ENCODE assay signal across 17 cellular contexts in the genomic region with DNA sequence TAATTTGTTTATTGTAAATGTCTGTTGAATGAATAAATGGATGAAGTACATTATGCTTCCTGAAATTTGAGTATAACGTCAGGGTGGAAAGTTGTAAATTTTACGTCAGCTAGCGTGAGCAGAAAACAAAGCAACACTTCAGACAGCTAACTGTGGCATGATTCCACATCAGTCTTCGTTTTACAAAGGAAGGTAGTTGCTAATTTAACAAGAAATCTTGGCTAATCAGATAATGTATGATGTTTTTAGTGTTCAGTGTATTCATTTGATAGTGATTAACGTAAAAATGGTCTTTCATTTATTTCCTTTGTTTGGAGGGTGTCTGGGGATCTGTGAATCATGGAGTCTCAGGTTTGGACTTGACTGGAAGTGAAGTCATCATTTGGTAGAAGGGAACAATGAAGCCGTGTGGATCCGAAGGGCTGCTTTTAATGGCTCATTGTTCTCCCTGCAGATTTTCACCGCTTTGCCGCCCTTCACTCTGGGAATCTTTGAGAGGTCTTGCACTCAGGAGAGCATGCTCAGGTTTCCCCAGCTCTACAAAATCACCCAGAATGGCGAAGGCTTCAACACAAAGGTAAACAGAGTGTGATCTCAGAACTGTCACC.
DNase-seq lines count a peak whose midpoint lies in the region; FAIRE-seq and TF ChIP-seq lines count a peak whose summit lies in the region.
"Had no signal": no experiment of that assay in that cellular context is flagged by ENCODE, and none has a peak within 500 bp of the region (broad histone marks: within the 10 kb centered on the region; RNA-seq: fewer than 3 reads in every experiment).

No MANE protein-coding gene starts in this region.

- H3K9me2 ChIP-seq in OCI-LY7 (ENCODE audit: insufficient read depth, low read length), result no peaks in the 10 kb centered on the region

- intact Hi-C loops in mammary epithelial cell (cut with micrococcal nuclease), result no loop called here
- intact Hi-C loops in A673 (cut with micrococcal nuclease; ENCODE audit: unreplicated experiment), result no loop called here
- intact Hi-C loops in OCI-LY7 (cut with micrococcal nuclease; ENCODE audit: unreplicated experiment), result no loop called here

- dilution Hi-C loops in mammary epithelial cell (cut with HindIII; ENCODE audit: low sequenced_read_pairs), result no loop called here

- H3K9me3 ChIP-seq in mammary epithelial cell (replicated peaks; ENCODE audit: insufficient read depth, low read length) (no peaks in the 10 kb centered on the region), A673 (ENCODE audit: low read depth, low read length, poor library complexity, severe bottlenecking) (no peaks in the 10 kb centered on the region), OCI-LY7 (ENCODE audit: low read length) (no peaks in the 10 kb centered on the region)

- H3K27me3 ChIP-seq in mammary epithelial cell (ENCODE audit: insufficient read depth, low read length), result no peaks in the 10 kb centered on the region
- no peaks in the 10 kb centered on the region for H3K27me3 ChIP-seq in A673 (replicated peaks; ENCODE audit: insufficient read depth, low read depth, low read length, poor library complexity)
- H3K27me3 ChIP-seq: BLaER1 treated with 17β-estradiol and CSF1 and Interleukin-3, amounts not matched to agents 10 nM and 100 nM had no signal

- H2AFZ ChIP-seq in mammary epithelial cell (ENCODE audit: low read depth, low read length) (peak overlapping the region; percentile 93), OCI-LY7 (ENCODE audit: low read length) (no peak overlapping the region)

- H3K79me2 ChIP-seq in mammary epithelial cell (ENCODE audit: insufficient read depth, low read length) (no peaks in the 10 kb centered on the region), OCI-LY7 (ENCODE audit: insufficient read depth, low read depth, low read length) (no peaks in the 10 kb centered on the region)

- H3K4me3 ChIP-seq in mammary epithelial cell (replicated peaks in 1 of 3; ENCODE audit: insufficient read depth in 1 of 3, low read depth in 2 of 3, low read length in 3 of 3) (no peak overlapping the region), A673 (ENCODE audit: low read depth, low read length, poor library complexity, severe bottlenecking) (no peak overlapping the region), OCI-LY7 (ENCODE audit: low read depth, low read length, poor library complexity, severe bottlenecking) (no peak overlapping the region)
- H3K4me3 ChIP-seq: BLaER1 treated with 17β-estradiol and CSF1 and Interleukin-3, amounts not matched to agents 10 nM and 100 nM had no signal

- H4K20me1 ChIP-seq in mammary epithelial cell (ENCODE audit: insufficient read depth, low read length) (no peaks in the 10 kb centered on the region), OCI-LY7 (ENCODE audit: insufficient read depth, low read length) (no peaks in the 10 kb centered on the region)
- H4K20me1 ChIP-seq: BLaER1 treated with 17β-estradiol and CSF1 and Interleukin-3, amounts not matched to agents 10 nM and 100 nM had no signal

- peak overlapping the region; percentile 44 for H3K9ac ChIP-seq in mammary epithelial cell (ENCODE audit: insufficient read depth, low read length)
- H3K9ac ChIP-seq: BLaER1 treated with 17β-estradiol and CSF1 and Interleukin-3, amounts not matched to agents 10 nM and 100 nM had no signal

- in situ Hi-C loops in mammary epithelial cell (cut with MboI; ENCODE audit: low sequenced_read_pairs in 2 of 2), result no loop called here

- H3K27ac ChIP-seq in mammary epithelial cell (ENCODE audit: insufficient read depth, low read depth, low read length) (peak overlapping the region; percentile 79), A673 (ENCODE audit: low read depth, low read length, poor library complexity, severe bottlenecking) (no peak overlapping the region), OCI-LY7 (ENCODE audit: low read depth, low read length, poor library complexity, severe bottlenecking) (no peak overlapping the region)
- H3K27ac ChIP-seq: 22Rv1; BLaER1 treated with 17β-estradiol and CSF1 and Interleukin-3, amounts not matched to agents 10 nM and 100 nM had no signal

- peak; percentile 69 for DNase-seq in NCI-H748 (lab: John Stamatoyannopoulos, UW; ENCODE audit: unreplicated experiment)
- DNase-seq in NCI-H748 treated with DMSO at 0.1 percent for 48 hours (lab: John Stamatoyannopoulos, UW), result no peak
- DNase-seq in mammary epithelial cell, result peak; percentile 95
- DNase-seq in kidney tubule cell (ENCODE audit: low spot score), result peak; percentile 21
- peak; percentile 11 for DNase-seq in urothelium cell line (ENCODE audit: low spot score)
- DNase-seq in A673 (ENCODE audit: low spot score), result no peak
- no peak for DNase-seq in EL
- DNase-seq in OCI-LY7 (ENCODE audit: low spot score), result no peak
- DNase-seq: IMR-90, Kasumi-1, NCI-H1930, NCI-H2227 treated with DMSO at 0.1 percent for 48 hours, NCI-H69, Right ventricle myocardium superior had no signal

- 4% methylated on average over 9 of the region's 10 CpGs for WGBS in mammary epithelial cell (ENCODE audit: low coverage, missing lambda C conversion rate)

- TF ChIP-seq CTCF in mammary epithelial cell (conservative IDR thresholded peaks at IDR 0.05 in 1 of 2, IDR thresholded peaks at IDR 0.05 in 1 of 2; ENCODE audit: extremely low read depth in 1 of 2, insufficient read depth in 1 of 2, low read depth in 1 of 2, low read length in 2 of 2), result no peak
- TF ChIP-seq CTCF in A673 (conservative IDR thresholded peaks at IDR 0.05; ENCODE audit: low read depth, low read length), result no peak
- TF ChIP-seq CTCF in OCI-LY7 (conservative IDR thresholded peaks at IDR 0.05; ENCODE audit: low read length), result no peak

- H3K36me3 ChIP-seq in mammary epithelial cell (ENCODE audit: insufficient read depth, low read length) (no peaks in the 10 kb centered on the region), A673 (ENCODE audit: insufficient read depth, low read length, poor library complexity, severe bottlenecking) (no peaks in the 10 kb centered on the region), OCI-LY7 (ENCODE audit: insufficient read depth, low read length) (no peaks in the 10 kb centered on the region)
- H3K36me3 ChIP-seq: BLaER1 treated with 17β-estradiol and CSF1 and Interleukin-3, amounts not matched to agents 10 nM and 100 nM had no signal

- no TSS peak for BruUV-seq in mammary epithelial cell (replicated peaks; lab: Mats Ljungman, UMichigan)
- BruUV-seq in A673 (replicated peaks; lab: Mats Ljungman, UMichigan), result no TSS peak
- no TSS peak for BruUV-seq in OCI-LY7 (replicated peaks; lab: Mats Ljungman, UMichigan)

- H3K4me1 ChIP-seq in mammary epithelial cell (ENCODE audit: insufficient read depth, low read length), result peaks cover 29% of the 10 kb centered on the region
- H3K4me1 ChIP-seq in A673 (ENCODE audit: insufficient read depth, low read length, poor library complexity, severe bottlenecking), result peaks cover 9% of the 10 kb centered on the region
- H3K4me1 ChIP-seq in OCI-LY7 (ENCODE audit: insufficient read depth, low read length, poor library complexity, severe bottlenecking), result no peaks in the 10 kb centered on the region
- H3K4me1 ChIP-seq: BLaER1 treated with 17β-estradiol and CSF1 and Interleukin-3, amounts not matched to agents 10 nM and 100 nM had no signal

- POLR2A ChIA-PET in A673 (lab: Charles Lee; ENCODE audit: low non-redundant PET), result no interaction called here
- POLR2A ChIA-PET in OCI-LY7 (lab: Charles Lee), result interaction anchor here (0.6 kb wide), 1 partner anchor 74 kb away, joined by 3 read pairs; no protein-coding TSS in a partner anchor

- CTCF ChIA-PET in mammary epithelial cell (lab: Charles Lee; ENCODE audit: low non-redundant PET) (no interaction called here), A673 (lab: Charles Lee) (no interaction called here), OCI-LY7 (lab: Charles Lee; ENCODE audit: unreplicated experiment) (no interaction called here)

- H3K4me2 ChIP-seq in mammary epithelial cell (ENCODE audit: insufficient read depth, low read depth, low read length) (peak overlapping the region; percentile 58), OCI-LY7 (ENCODE audit: low read length) (no peak overlapping the region)
- H3K4me2 ChIP-seq: BLaER1 treated with 17β-estradiol and CSF1 and Interleukin-3, amounts not matched to agents 10 nM and 100 nM had no signal

- no peak for FAIRE-seq in urothelium cell line (lab: Jason Lieb, UNC)
- FAIRE-seq: H1 had no signal

Comparison
In these comparisons a context has a peak if more than half of its experiments do, and no peak if none do; other contexts are left out.
1. DNase-seq: peak in NCI-H748 (single experiment), mammary epithelial cell (single experiment), kidney tubule cell (single experiment) and urothelium cell line (single experiment); none in NCI-H748 treated with DMSO at 0.1 percent for 48 hours (single experiment), A673 (single experiment), EL (single experiment) and OCI-LY7 (single experiment).